In genomic region chr4:114599231-114600065, GRCh38 we compare ENCODE assay signal across 8 cellular contexts. TPM values are rescaled to one million over a fixed set of nuclear protein-coding genes. Genes with fewer than 3 reads are reported as not detected.
DNase-seq lines count a peak whose midpoint lies in the region; ATAC-seq and TF ChIP-seq lines count a peak whose summit lies in the region.

No MANE protein-coding gene starts in this region.

- H3K36me3 Mint-ChIP-seq in activated naive CD4-positive, alpha-beta T cell treated with anti-CD3 and anti-CD28 coated beads, Interleukin-2, amount 10 ng/mL, durations not matched to agents 7 days and 5 days, result no peaks in the 10 kb centered on the region
- no peaks in the 10 kb centered on the region for H3K36me3 Mint-ChIP-seq in T-helper 17 cell (ENCODE audit: low read depth)

- H3K36me3 ChIP-seq in gastroesophageal sphincter, result no peaks in the 10 kb centered on the region

- CTCF ChIA-PET in activated naive CD4-positive, alpha-beta T cell treated with anti-CD3 and anti-CD28 coated beads, Interleukin-2, amount 10 ng/mL, durations not matched to agents 7 days and 5 days (lab: Charles Lee), result no interaction called here

- intact Hi-C loops in posterior cingulate gyrus (cut with DNase I), result loop anchor here (2.0 to 10.0 kb wide), 2 partner anchors 59 to 95 kb away; no protein-coding TSS in a partner anchor

- WGBS in gastroesophageal sphincter (ENCODE audit: low coverage in 1 of 2), 2 donors, result 0% methylated on average over 6 to 25 of the region's 50 CpGs

- no peak for DNase-seq in activated naive CD4-positive, alpha-beta T cell treated with anti-CD3 and anti-CD28 coated beads, Interleukin-2, amount 10 ng/mL, durations not matched to agents 7 days and 5 days
- DNase-seq in activated naive CD4-positive, alpha-beta T cell treated with Interleukin-2 at 50 U/mL for 16 hours, result no peak
- DNase-seq in T-helper 17 cell, result no peak
- DNase-seq in posterior cingulate gyrus, result peak in 8 of 10 donors; percentile 11 to 88 (median 42)
- DNase-seq in HUDEP-2 (lab: John Stamatoyannopoulos, UW; ENCODE audit: unreplicated experiment in 76 of 76), result no peak
- no peak for DNase-seq in foreskin melanocyte

- peaks cover 16% of the 10 kb centered on the region for H3K4me1 Mint-ChIP-seq in activated naive CD4-positive, alpha-beta T cell treated with anti-CD3 and anti-CD28 coated beads, Interleukin-2, amount 10 ng/mL, durations not matched to agents 7 days and 5 days
- peaks cover 12% of the 10 kb centered on the region for H3K4me1 Mint-ChIP-seq in T-helper 17 cell

- H3K9me3 ChIP-seq in T-helper 17 cell (ENCODE audit: control insufficient read depth, low read length, poor library complexity, severe bottlenecking), result no peaks in the 10 kb centered on the region
- H3K9me3 ChIP-seq in gastroesophageal sphincter, result no peaks in the 10 kb centered on the region

- ATAC-seq in T-helper 17 cell (no peak), gastroesophageal sphincter (peak; percentile 28), HG03442 (IDR thresholded peaks at IDR 0.05; ENCODE audit: unreplicated experiment) (no peak)

- H3K27me3 Mint-ChIP-seq in activated naive CD4-positive, alpha-beta T cell treated with anti-CD3 and anti-CD28 coated beads, Interleukin-2, amount 10 ng/mL, durations not matched to agents 7 days and 5 days, result peaks cover 40% of the 10 kb centered on the region
- H3K27me3 Mint-ChIP-seq in T-helper 17 cell, result peaks cover 42% of the 10 kb centered on the region

- no peak overlapping the region for H3K27ac Mint-ChIP-seq in activated naive CD4-positive, alpha-beta T cell treated with anti-CD3 and anti-CD28 coated beads, Interleukin-2, amount 10 ng/mL, durations not matched to agents 7 days and 5 days
- peak overlapping the region; percentile 54 for H3K27ac Mint-ChIP-seq in T-helper 17 cell

- H3K4me3 ChIP-seq in gastroesophageal sphincter, result peak overlapping the region; percentile 8 to 58

- TF ChIP-seq POLR2A in gastroesophageal sphincter (IDR thresholded peaks at IDR 0.05), result no peak

- H3K9me3 Mint-ChIP-seq in activated naive CD4-positive, alpha-beta T cell treated with anti-CD3 and anti-CD28 coated beads, Interleukin-2, amount 10 ng/mL, durations not matched to agents 7 days and 5 days, result no peaks in the 10 kb centered on the region

- no peak for TF ChIP-seq CTCF in gastroesophageal sphincter (IDR thresholded peaks at IDR 0.05)

- H3K4me3 Mint-ChIP-seq in activated naive CD4-positive, alpha-beta T cell treated with anti-CD3 and anti-CD28 coated beads, Interleukin-2, amount 10 ng/mL, durations not matched to agents 7 days and 5 days, result peak overlapping the region; percentile 15
- H3K4me3 Mint-ChIP-seq in T-helper 17 cell, result peak overlapping the region; percentile 87

- H3K4me1 ChIP-seq in gastroesophageal sphincter, result peaks cover 0 to 20% (median 12%) of the 10 kb centered on the region in 3 donors

- H3K27ac ChIP-seq in gastroesophageal sphincter, result no peak overlapping the region

- TF ChIP-seq EP300 in gastroesophageal sphincter (IDR thresholded peaks at IDR 0.05), result no peak

- H3K27me3 ChIP-seq in gastroesophageal sphincter, result peaks cover 46% of the 10 kb centered on the region

RNA-seq across cellular contexts. Expression of gene UGT8, which starts 0.8 kb away (rescaled TPM):
- total RNA-seq in T-helper 17 cell (under 1 TPM; 0.50 to 0.62 TPM), gastroesophageal sphincter (under 1 TPM in 3 of 4 donors, not detected in 1; 0.27 to 0.96 (median 0.73) TPM)

Comparison
In these comparisons a context has a peak if more than half of its experiments do, and no peak if none do; other contexts are left out.
1. DNase-seq: peak in posterior cingulate gyrus (8 of 10); none in activated naive CD4-positive, alpha-beta T cell treated with anti-CD3 and anti-CD28 coated beads, Interleukin-2, amount 10 ng/mL, durations not matched to agents 7 days and 5 days (single experiment), activated naive CD4-positive, alpha-beta T cell treated with Interleukin-2 at 50 U/mL for 16 hours (single experiment), T-helper 17 cell (0 of 3), HUDEP-2 (0 of 76) and foreskin melanocyte (single experiment).